In genomic region chr2:142504754-142505153, GRCh38 we compare ENCODE assay signal across 36 cellular contexts.
DNase-seq lines count a peak whose midpoint lies in the region; ATAC-seq, FAIRE-seq and TF ChIP-seq lines count a peak whose summit lies in the region.
"Had no signal": no experiment of that assay in that cellular context is flagged by ENCODE, and none has a peak within 500 bp of the region (broad histone marks: within the 10 kb centered on the region; RNA-seq: fewer than 3 reads in every experiment).

No MANE protein-coding gene starts in this region.

- no peak overlapping the region for H3K27ac Mint-ChIP-seq in WTC11
- H3K27ac Mint-ChIP-seq: B cell; CD14-positive monocyte; CD4-positive, alpha-beta memory T cell; CD4-positive, alpha-beta T cell; CD4-positive, CD25-positive, alpha-beta regulatory T cell; CD8-positive, alpha-beta T cell had no signal

- no peak for TF ChIP-seq RAD21 in K562 (CRISPR knock-in tag; conservative IDR thresholded peaks at IDR 0.05 in 1 of 2, IDR thresholded peaks at IDR 0.05 in 1 of 2)

- H3K9me3 ChIP-seq in K562 (replicated peaks; ENCODE audit: control insufficient read depth, insufficient read depth, low read depth, low read length) (no peaks in the 10 kb centered on the region), mammary epithelial cell (replicated peaks; ENCODE audit: insufficient read depth, low read length) (no peaks in the 10 kb centered on the region)
- H3K9me3 ChIP-seq: A549; BE2C; BLaER1; BLaER1 treated with 17β-estradiol and CSF1 and Interleukin-3, amounts not matched to agents 10 nM and 100 nM; Caco-2 had no signal

- TF ChIP-seq CTCF in WTC11 (IDR thresholded peaks at IDR 0.05), result no peak
- TF ChIP-seq CTCF in K562 (IDR thresholded peaks at IDR 0.05 in 2 of 3, conservative IDR thresholded peaks at IDR 0.05 in 1 of 3; ENCODE audit: insufficient read depth in 2 of 3, low read depth in 1 of 3, low read length in 3 of 3), result no peak
- no peak for TF ChIP-seq CTCF in mammary epithelial cell (conservative IDR thresholded peaks at IDR 0.05 in 1 of 2, IDR thresholded peaks at IDR 0.05 in 1 of 2; ENCODE audit: extremely low read depth in 1 of 2, insufficient read depth in 1 of 2, low read depth in 1 of 2, low read length in 2 of 2)

- no peaks in the 10 kb centered on the region for H3K27me3 Mint-ChIP-seq in WTC11 (ENCODE audit: low read depth)
- H3K27me3 Mint-ChIP-seq: B cell; CD4-positive, alpha-beta memory T cell; CD4-positive, alpha-beta T cell; CD4-positive, CD25-positive, alpha-beta regulatory T cell; CD8-positive, alpha-beta memory T cell had no signal

- H3K27ac ChIP-seq in K562 (ENCODE audit: extremely low read depth, low read depth, low read length), result no peak overlapping the region
- no peak overlapping the region for H3K27ac ChIP-seq in mammary epithelial cell (ENCODE audit: insufficient read depth, low read depth, low read length)
- H3K27ac ChIP-seq: 22Rv1; A549; BLaER1; BLaER1 treated with 17β-estradiol and CSF1 and Interleukin-3, amounts not matched to agents 10 nM and 100 nM; C4-2B had no signal

- dilution Hi-C loops in mammary epithelial cell (cut with HindIII; ENCODE audit: low sequenced_read_pairs), result no loop called here

- H2AFZ ChIP-seq in K562 (ENCODE audit: low read depth, low read length) (no peak overlapping the region), mammary epithelial cell (ENCODE audit: low read depth, low read length) (no peak overlapping the region)

- H3K9me1 ChIP-seq in K562 (ENCODE audit: control insufficient read depth, insufficient read depth, low read length), result no peaks in the 10 kb centered on the region

- ATAC-seq in WTC11 (no peak), K562 (no peak), HG03196 (IDR thresholded peaks at IDR 0.05; ENCODE audit: unreplicated experiment) (no peak), HG02759 (IDR thresholded peaks at IDR 0.05; ENCODE audit: unreplicated experiment) (no peak)
- ATAC-seq: A549; CD8-positive, alpha-beta T cell had no signal

- in situ Hi-C loops in K562 (cut with MboI), result no loop called here
- in situ Hi-C loops in mammary epithelial cell (cut with MboI; ENCODE audit: low sequenced_read_pairs in 2 of 2), result no loop called here

- H3K4me3 ChIP-seq in K562, result no peak overlapping the region
- H3K4me3 ChIP-seq in mammary epithelial cell (replicated peaks in 1 of 3; ENCODE audit: insufficient read depth in 1 of 3, low read depth in 2 of 3, low read length in 3 of 3), result no peak overlapping the region
- H3K4me3 ChIP-seq: A549; BLaER1; BLaER1 treated with 17β-estradiol and CSF1 and Interleukin-3, amounts not matched to agents 10 nM and 100 nM had no signal

- H4K20me1 ChIP-seq in K562 (replicated peaks; ENCODE audit: control insufficient read depth, insufficient read depth, low read length), result no peaks in the 10 kb centered on the region
- no peaks in the 10 kb centered on the region for H4K20me1 ChIP-seq in mammary epithelial cell (ENCODE audit: insufficient read depth, low read length)
- H4K20me1 ChIP-seq: BLaER1; BLaER1 treated with 17β-estradiol and CSF1 and Interleukin-3, amounts not matched to agents 10 nM and 100 nM had no signal

- no peaks in the 10 kb centered on the region for H3K9me3 Mint-ChIP-seq in WTC11

- H3K4me3 Mint-ChIP-seq in WTC11, result no peak overlapping the region
- H3K4me3 Mint-ChIP-seq: B cell; CD14-positive monocyte; CD4-positive, alpha-beta memory T cell; CD4-positive, alpha-beta T cell; CD4-positive, CD25-positive, alpha-beta regulatory T cell; CD8-positive, alpha-beta memory T cell; CD8-positive, alpha-beta T cell had no signal

- DNase-seq in WTC11 (ENCODE audit: low spot score), result no peak
- no peak for DNase-seq in K562 (ENCODE audit: extremely low read depth in 1 of 4, low spot score in 3 of 4)
- no peak for DNase-seq in Kasumi-1 (lab: John Stamatoyannopoulos, UW)
- no peak for DNase-seq in mammary epithelial cell
- DNase-seq: 8988T; ACHN; AML-193; BE2C; C1 segment of cervical spinal cord; Caco-2; Calu3; CD4-positive, alpha-beta memory T cell; CD4-positive, alpha-beta T cell; CD4-positive, CD25-positive, alpha-beta regulatory T cell; CD8-positive, alpha-beta memory T cell; CD8-positive, alpha-beta T cell; COR-L47; DMS 273 treated with DMSO at 0.1 percent for 48 hours; DMS153; DMS53; DMS79; DMS79 treated with DMSO at 0.1 percent for 48 hours; DND-41; EL had no signal

- POLR2A ChIA-PET in WTC11 (lab: Charles Lee) (no interaction called here), K562 (lab: Yijun Ruan, JAX) (no interaction called here)

- H3K27me3 ChIP-seq in K562 (ENCODE audit: control insufficient read depth in 2 of 2, insufficient read depth in 2 of 2, low read length in 2 of 2), result no peaks in the 10 kb centered on the region
- H3K27me3 ChIP-seq in mammary epithelial cell (ENCODE audit: insufficient read depth, low read length), result no peaks in the 10 kb centered on the region
- H3K27me3 ChIP-seq: BE2C; BLaER1; BLaER1 treated with 17β-estradiol and CSF1 and Interleukin-3, amounts not matched to agents 10 nM and 100 nM had no signal

- no peaks in the 10 kb centered on the region for H3K4me1 ChIP-seq in K562 (replicated peaks in 1 of 2; ENCODE audit: control insufficient read depth in 2 of 2, insufficient read depth in 2 of 2, low read length in 2 of 2)
- H3K4me1 ChIP-seq in mammary epithelial cell (ENCODE audit: insufficient read depth, low read length), result no peaks in the 10 kb centered on the region
- H3K4me1 ChIP-seq: A549, BE2C, Caco-2 had no signal

- H3K4me2 ChIP-seq in K562 (ENCODE audit: insufficient read depth, low read length) (no peak overlapping the region), mammary epithelial cell (ENCODE audit: insufficient read depth, low read depth, low read length) (no peak overlapping the region)
- H3K4me2 ChIP-seq: A549; BLaER1; BLaER1 treated with 17β-estradiol and CSF1 and Interleukin-3, amounts not matched to agents 10 nM and 100 nM had no signal

- FAIRE-seq in A204.1 (lab: Jason Lieb, UNC) (peak; percentile 63), TTC549 (lab: Jason Lieb, UNC) (peak; percentile 65), K562 (lab: Jason Lieb, UNC) (no peak)
- FAIRE-seq: A549, D721Med had no signal

- WGBS in K562 (ENCODE audit: insufficient coverage, low coverage, missing lambda C conversion rate), result 0% methylated on average over 1 of the region's 1 CpG
- 53% methylated on average over 1 of the region's 1 CpG for WGBS in mammary epithelial cell (ENCODE audit: low coverage, missing lambda C conversion rate)

- H3K9ac ChIP-seq in K562 (ENCODE audit: insufficient read depth in 1 of 2, low read depth in 2 of 2, low read length in 2 of 2), result no peak overlapping the region
- no peak overlapping the region for H3K9ac ChIP-seq in mammary epithelial cell (ENCODE audit: insufficient read depth, low read length)
- H3K9ac ChIP-seq: BLaER1; BLaER1 treated with 17β-estradiol and CSF1 and Interleukin-3, amounts not matched to agents 10 nM and 100 nM had no signal

- no peak for TF ChIP-seq POLR2A in K562 (conservative IDR thresholded peaks at IDR 0.05)

- intact Hi-C loops in K562 (cut with micrococcal nuclease) (no loop called here), mammary epithelial cell (cut with micrococcal nuclease) (no loop called here)

- CTCF ChIA-PET in WTC11 (lab: Charles Lee) (no interaction called here), K562 (lab: Yijun Ruan, JAX; ENCODE audit: low intra/inter-chr PET ratio) (no interaction called here), mammary epithelial cell (lab: Charles Lee; ENCODE audit: low non-redundant PET) (no interaction called here)

- H3K79me2 ChIP-seq in K562 (ENCODE audit: control insufficient read depth, insufficient read depth, low read length) (no peaks in the 10 kb centered on the region), mammary epithelial cell (ENCODE audit: insufficient read depth, low read length) (no peaks in the 10 kb centered on the region)

- H3K36me3 ChIP-seq in K562 (ENCODE audit: control insufficient read depth, insufficient read depth, low read length) (no peaks in the 10 kb centered on the region), mammary epithelial cell (ENCODE audit: insufficient read depth, low read length) (no peaks in the 10 kb centered on the region)
- H3K36me3 ChIP-seq: BE2C; BLaER1; BLaER1 treated with 17β-estradiol and CSF1 and Interleukin-3, amounts not matched to agents 10 nM and 100 nM had no signal

- no peaks in the 10 kb centered on the region for H3K36me3 Mint-ChIP-seq in WTC11
- H3K36me3 Mint-ChIP-seq: CD14-positive monocyte; CD4-positive, alpha-beta memory T cell; CD4-positive, CD25-positive, alpha-beta regulatory T cell; CD8-positive, alpha-beta memory T cell; CD8-positive, alpha-beta T cell had no signal

- no peaks in the 10 kb centered on the region for H3K4me1 Mint-ChIP-seq in WTC11
- H3K4me1 Mint-ChIP-seq: B cell; CD14-positive monocyte; CD4-positive, alpha-beta memory T cell; CD4-positive, CD25-positive, alpha-beta regulatory T cell; CD8-positive, alpha-beta memory T cell had no signal

- BruUV-seq in K562 (replicated peaks; lab: Mats Ljungman, UMichigan) (no TSS peak), mammary epithelial cell (replicated peaks; lab: Mats Ljungman, UMichigan) (no TSS peak)

- no peak for TF ChIP-seq EP300 in K562 (IDR thresholded peaks at IDR 0.05; ENCODE audit: low read length)

TF ChIP-seq in WTC11, 78 proteins besides CTCF, POLR2A, EP300 and RAD21:
- TF ChIP-seq OVOL2 (CRISPR knock-in tag; IDR thresholded peaks at IDR 0.05; ENCODE audit: borderline replicate concordance) (no peak), HMGA2 (CRISPR knock-in tag; IDR thresholded peaks at IDR 0.05) (peak; percentile 81)

TF ChIP-seq in K562, 482 proteins besides CTCF, POLR2A, EP300 and RAD21:
- no peak for TF ChIP-seq NCOA1 (IDR thresholded peaks at IDR 0.05; ENCODE audit: low read depth)
- peak in 1 of 2 experiments; percentile 69; a peak in 1 of 4 replicates for TF ChIP-seq MCM7 (IDR thresholded peaks at IDR 0.05)
- TF ChIP-seq ZNF696 (CRISPR knock-in tag; conservative IDR thresholded peaks at IDR 0.05), result no peak
- peak; percentile 83 for TF ChIP-seq DACH1 (IDR thresholded peaks at IDR 0.05; ENCODE audit: partially characterized antibody)
TF ChIP-seq in K562: peak in this region for 2.
